ENCODE assay signal across 1 cellular context in genomic region chrX:102063445-102064074, GRCh38.
TF ChIP-seq lines count a peak whose summit lies in the region.

No MANE protein-coding gene starts in this region.

TF ChIP-seq in GM23338, 12 proteins besides CTCF, POLR2A, EP300 and RAD21 (continued from another document):
- TF ChIP-seq REST (IDR thresholded peaks at IDR 0.05; ENCODE audit: unreplicated experiment) (no peak), ZNF114 (CRISPR knock-in tag; IDR thresholded peaks at IDR 0.05) (no peak), EZH2 (IDR thresholded peaks at IDR 0.05; ENCODE audit: low read depth, unreplicated experiment) (no peak)
